ENCODE assay signal across 8 cellular contexts in the genomic region with DNA sequence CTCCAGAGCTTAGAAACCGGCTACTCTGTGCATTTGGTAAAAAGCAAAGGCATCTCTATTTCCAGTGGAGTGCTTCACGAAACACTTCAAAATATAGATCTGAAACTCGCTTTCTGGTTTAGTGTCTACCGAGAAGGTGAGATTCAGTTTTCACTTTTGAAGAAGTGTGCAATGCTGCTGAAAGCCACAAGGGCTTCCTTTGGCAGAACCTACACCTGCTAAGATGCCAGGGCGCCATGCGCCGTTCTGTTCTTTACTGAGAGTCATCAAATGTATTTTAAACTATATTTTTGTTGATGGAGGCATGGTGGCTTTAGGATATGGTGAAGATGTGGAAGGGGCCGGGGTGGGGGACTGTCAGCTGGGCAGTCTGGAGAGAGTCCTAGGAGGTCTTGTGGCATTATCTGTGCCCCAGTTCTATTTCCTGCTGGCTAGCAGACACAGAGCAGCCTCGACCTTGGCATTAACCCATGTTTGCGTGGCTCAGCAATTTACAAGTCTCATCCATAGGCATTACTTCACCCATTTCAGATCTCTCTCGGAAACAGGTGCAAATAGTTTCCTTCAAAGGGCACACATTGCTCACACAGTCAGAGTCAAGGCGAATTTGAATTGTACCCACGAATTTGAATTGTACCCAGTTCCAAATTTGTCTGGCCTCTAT.
A peak's percentile ranks its signal among the peaks of the same experiment; 100 is the strongest.
DNase-seq lines count a peak whose midpoint lies in the region; ATAC-seq and TF ChIP-seq lines count a peak whose summit lies in the region.

No MANE protein-coding gene starts in this region.

- no peaks in the 10 kb centered on the region; the same call in 1 of the 2 replicates for H3K27me3 ChIP-seq in GM06990 (replicated peaks; ENCODE audit: control insufficient read depth, insufficient read depth, low read length)

- CTCF ChIA-PET in activated naive CD4-positive, alpha-beta T cell treated with anti-CD3 and anti-CD28 coated beads, Interleukin-2, amount 10 ng/mL, durations not matched to agents 7 days and 5 days (lab: Charles Lee), result interaction anchor here (0.6 to 1.1 kb wide), 2 partner anchors 110 to 268 kb away, joined by 3 read pairs; a partner anchor contains a TSS

- H3K9me3 Mint-ChIP-seq in activated naive CD4-positive, alpha-beta T cell treated with anti-CD3 and anti-CD28 coated beads, Interleukin-2, amount 10 ng/mL, durations not matched to agents 7 days and 5 days, result no peaks in the 10 kb centered on the region

- H3K4me1 Mint-ChIP-seq in activated naive CD4-positive, alpha-beta T cell treated with anti-CD3 and anti-CD28 coated beads, Interleukin-2, amount 10 ng/mL, durations not matched to agents 7 days and 5 days, result peaks cover 28% of the 10 kb centered on the region

- H3K4me3 ChIP-seq in GM06990 (replicated peaks; ENCODE audit: low read depth, low read length), result no peak overlapping the region; the same call in 1 of the 2 replicates

- ATAC-seq in GM19324 (IDR thresholded peaks at IDR 0.05; ENCODE audit: low FRiP score, unreplicated experiment) (peak; percentile 84), HG03108 (IDR thresholded peaks at IDR 0.05; ENCODE audit: unreplicated experiment) (peak; percentile 81)

- peak; percentile 70 for DNase-seq in GM06990 (ENCODE audit: extremely low read depth, insufficient read length)
- peak; percentile 52 for DNase-seq in activated naive CD4-positive, alpha-beta T cell treated with anti-CD3 and anti-CD28 coated beads, Interleukin-2, amount 10 ng/mL, durations not matched to agents 7 days and 5 days
- peak; percentile 23 for DNase-seq in stimulated activated CD4-positive, alpha-beta T cell treated with anti-CD3 and anti-CD28 coated beads, Interleukin-12 subunit alpha, Interleukin-12 subunit beta, amount 100 ng/mL, for 4 hours
- DNase-seq in NCI-H2081 (lab: John Stamatoyannopoulos, UW), result no peak
- DNase-seq in SKM-1 treated with dmso at 0.1 percent for 144 hours (lab: John Stamatoyannopoulos, UW; ENCODE audit: unreplicated experiment), result no peak
- DNase-seq in COLO668 (lab: John Stamatoyannopoulos, UW; ENCODE audit: unreplicated experiment), result no peak

- no peaks in the 10 kb centered on the region for H3K36me3 Mint-ChIP-seq in activated naive CD4-positive, alpha-beta T cell treated with anti-CD3 and anti-CD28 coated beads, Interleukin-2, amount 10 ng/mL, durations not matched to agents 7 days and 5 days

- peak; percentile 48 for TF ChIP-seq CTCF in GM06990 (IDR thresholded peaks at IDR 0.05; ENCODE audit: insufficient read depth, low read length, poor library complexity, severe bottlenecking)

- no peaks in the 10 kb centered on the region for H3K36me3 ChIP-seq in GM06990 (ENCODE audit: control insufficient read depth, insufficient read depth, low read length)

- H3K27ac Mint-ChIP-seq in activated naive CD4-positive, alpha-beta T cell treated with anti-CD3 and anti-CD28 coated beads, Interleukin-2, amount 10 ng/mL, durations not matched to agents 7 days and 5 days, result no peak overlapping the region

- peaks cover 77% of the 10 kb centered on the region for H3K27me3 Mint-ChIP-seq in activated naive CD4-positive, alpha-beta T cell treated with anti-CD3 and anti-CD28 coated beads, Interleukin-2, amount 10 ng/mL, durations not matched to agents 7 days and 5 days

- H3K4me3 Mint-ChIP-seq in activated naive CD4-positive, alpha-beta T cell treated with anti-CD3 and anti-CD28 coated beads, Interleukin-2, amount 10 ng/mL, durations not matched to agents 7 days and 5 days, result no peak overlapping the region

Comparison
In these comparisons a context has a peak if more than half of its experiments do, and no peak if none do; other contexts are left out.
1. DNase-seq: peak in GM06990 (single experiment), activated naive CD4-positive, alpha-beta T cell treated with anti-CD3 and anti-CD28 coated beads, Interleukin-2, amount 10 ng/mL, durations not matched to agents 7 days and 5 days (single experiment) and stimulated activated CD4-positive, alpha-beta T cell treated with anti-CD3 and anti-CD28 coated beads, Interleukin-12 subunit alpha, Interleukin-12 subunit beta, amount 100 ng/mL, for 4 hours (single experiment); none in NCI-H2081 (0 of 2), SKM-1 treated with dmso at 0.1 percent for 144 hours (single experiment) and COLO668 (single experiment).